In genomic region chr14:77542349-77543239, GRCh38 we compare ENCODE assay signal across 10 cellular contexts. TPM values are rescaled to one million over a fixed set of nuclear protein-coding genes. Genes with fewer than 3 reads are reported as not detected.
DNase-seq lines count a peak whose midpoint lies in the region; ATAC-seq and TF ChIP-seq lines count a peak whose summit lies in the region.
"Had no signal": no experiment of that assay in that cellular context is flagged by ENCODE, and none has a peak within 500 bp of the region (broad histone marks: within the 10 kb centered on the region; RNA-seq: fewer than 3 reads in every experiment).

No MANE protein-coding gene starts in this region.

- H3K4me3 ChIP-seq in left lung = no peak overlapping the region

- H3K27me3 ChIP-seq in left lung = no peaks in the 10 kb centered on the region

- no peaks in the 10 kb centered on the region for H3K9me3 ChIP-seq in left lung

- POLR2A ChIA-PET in activated CD4-positive, alpha-beta memory T cell treated with anti-CD3 and anti-CD28 coated beads for 36 hours (lab: Charles Lee) = no interaction called here
- POLR2A ChIA-PET in activated CD4-positive, alpha-beta T cell treated with anti-CD3 and anti-CD28 coated beads for 36 hours (lab: Charles Lee) = interaction anchor here (0.6 kb wide), 1 partner anchor 77 kb away, joined by 3 read pairs; no protein-coding TSS in a partner anchor

- CTCF ChIA-PET in activated CD4-positive, alpha-beta memory T cell treated with anti-CD3 and anti-CD28 coated beads for 36 hours (lab: Charles Lee) = interaction anchor here (0.6 to 1.0 kb wide), 2 partner anchors 84 to 230 kb away, joined by 4 to 5 read pairs; no protein-coding TSS in a partner anchor
- CTCF ChIA-PET in activated CD4-positive, alpha-beta T cell treated with anti-CD3 and anti-CD28 coated beads for 36 hours (lab: Charles Lee) = interaction anchor here (0.7 to 1.0 kb wide), 2 partner anchors 13 to 18 kb away, joined by 3 read pairs; no protein-coding TSS in a partner anchor

- TF ChIP-seq CTCF in brain (conservative IDR thresholded peaks at IDR 0.05) = no peak
- TF ChIP-seq CTCF in left lung (IDR thresholded peaks at IDR 0.05) = no peak

- peak; percentile 47 for ATAC-seq in left lung
- no peak for ATAC-seq in activated CD4-positive, alpha-beta T cell treated with anti-CD3 and anti-CD28 coated beads for 36 hours
- ATAC-seq in HG02759 (IDR thresholded peaks at IDR 0.05; ENCODE audit: unreplicated experiment) = no peak

- no peak for DNase-seq in left lung
- no peak for DNase-seq in activated CD4-positive, alpha-beta memory T cell treated with anti-CD3 and anti-CD28 coated beads for 36 hours
- DNase-seq in activated CD4-positive, alpha-beta T cell treated with anti-CD3 and anti-CD28 coated beads for 36 hours = no peak
- DNase-seq: activated CD4-positive, alpha-beta T cell treated with anti-CD3 and anti-CD28 coated beads, Interleukin-2, amount 50 U/mL, for 4 hours; NCI-H1436 treated with DMSO at 0.1 percent for 48 hours; stimulated activated CD4-positive, alpha-beta T cell treated with anti-CD3 and anti-CD28 coated beads, Interleukin-15, amount 100 ng/mL, for 24 hours had no signal

- intact Hi-C loops in left lung (cut with DNase I) = no loop called here
- intact Hi-C loops in activated CD4-positive, alpha-beta memory T cell treated with anti-CD3 and anti-CD28 coated beads for 36 hours (cut with micrococcal nuclease) = no loop called here
- intact Hi-C loops in activated CD4-positive, alpha-beta T cell treated with anti-CD3 and anti-CD28 coated beads for 36 hours (cut with DNase I, micrococcal nuclease) = no loop called here

- H3K9me3 Mint-ChIP-seq in IgD-negative memory B cell (no peaks in the 10 kb centered on the region), brain (no peaks in the 10 kb centered on the region)
- no peaks in the 10 kb centered on the region for H3K9me3 Mint-ChIP-seq in activated CD4-positive, alpha-beta memory T cell treated with anti-CD3 and anti-CD28 coated beads for 36 hours
- no peaks in the 10 kb centered on the region for H3K9me3 Mint-ChIP-seq in activated CD4-positive, alpha-beta T cell treated with anti-CD3 and anti-CD28 coated beads for 36 hours (ENCODE audit: low read depth)

- H3K36me3 Mint-ChIP-seq in IgD-negative memory B cell (peaks cover 3% of the 10 kb centered on the region), brain (peaks cover 24% of the 10 kb centered on the region)
- H3K36me3 Mint-ChIP-seq in activated CD4-positive, alpha-beta memory T cell treated with anti-CD3 and anti-CD28 coated beads for 36 hours = peaks cover 9% of the 10 kb centered on the region
- H3K36me3 Mint-ChIP-seq in activated CD4-positive, alpha-beta T cell treated with anti-CD3 and anti-CD28 coated beads for 36 hours (ENCODE audit: low read depth) = peaks cover 10% of the 10 kb centered on the region

- no peaks in the 10 kb centered on the region for H3K27me3 Mint-ChIP-seq in IgD-negative memory B cell
- H3K27me3 Mint-ChIP-seq in brain = no peaks in the 10 kb centered on the region
- no peaks in the 10 kb centered on the region for H3K27me3 Mint-ChIP-seq in activated CD4-positive, alpha-beta memory T cell treated with anti-CD3 and anti-CD28 coated beads for 36 hours
- no peaks in the 10 kb centered on the region for H3K27me3 Mint-ChIP-seq in activated CD4-positive, alpha-beta T cell treated with anti-CD3 and anti-CD28 coated beads for 36 hours

- peaks cover 21 to 33% (median 24%) of the 10 kb centered on the region in 3 donors for H3K4me1 Mint-ChIP-seq in IgD-negative memory B cell
- peaks cover 24% of the 10 kb centered on the region for H3K4me1 Mint-ChIP-seq in brain
- H3K4me1 Mint-ChIP-seq in activated CD4-positive, alpha-beta memory T cell treated with anti-CD3 and anti-CD28 coated beads for 36 hours (ENCODE audit: low read depth) = no peaks in the 10 kb centered on the region
- peaks cover 9% of the 10 kb centered on the region for H3K4me1 Mint-ChIP-seq in activated CD4-positive, alpha-beta T cell treated with anti-CD3 and anti-CD28 coated beads for 36 hours

- H3K27ac ChIP-seq in left lung = peak overlapping the region; percentile 47 to 61
- H3K27ac ChIP-seq in temporal lobe (ENCODE audit: low read depth, low read length) = peak overlapping the region; percentile 81

- H3K4me3 Mint-ChIP-seq in IgD-negative memory B cell = peak overlapping the region in 2 of 4 donors; percentile 1 to 31
- peak overlapping the region in 3 of 5 experiments; percentile 2 to 76 (median 13) for H3K4me3 Mint-ChIP-seq in brain
- H3K4me3 Mint-ChIP-seq in activated CD4-positive, alpha-beta memory T cell treated with anti-CD3 and anti-CD28 coated beads for 36 hours = no peak overlapping the region
- no peak overlapping the region for H3K4me3 Mint-ChIP-seq in activated CD4-positive, alpha-beta T cell treated with anti-CD3 and anti-CD28 coated beads for 36 hours

- peaks cover 0 to 47% of the 10 kb centered on the region in 2 donors for H3K36me3 ChIP-seq in left lung

- peak overlapping the region in 2 of 3 donors; percentile 0 to 88 for H3K27ac Mint-ChIP-seq in IgD-negative memory B cell
- H3K27ac Mint-ChIP-seq in brain = peak overlapping the region in 4 of 5 experiments; percentile 78 to 93 (median 91)
- no peak overlapping the region for H3K27ac Mint-ChIP-seq in activated CD4-positive, alpha-beta memory T cell treated with anti-CD3 and anti-CD28 coated beads for 36 hours
- H3K27ac Mint-ChIP-seq in activated CD4-positive, alpha-beta T cell treated with anti-CD3 and anti-CD28 coated beads for 36 hours = no peak overlapping the region

- peaks cover 0 to 21% of the 10 kb centered on the region in 2 donors for H3K4me1 ChIP-seq in left lung

RNA-seq across cellular contexts. Expression of gene ISM2, which starts 44.0 kb away (rescaled TPM):
- polyA plus RNA-seq in IgD-negative memory B cell = not detected
- 0.24 TPM for polyA plus RNA-seq in brain (ENCODE audit: insufficient read depth, low read depth, low replicate concordance)
- not detected for total RNA-seq in left lung
- 0.49 TPM for total RNA-seq in temporal lobe
- not detected for total RNA-seq in activated CD4-positive, alpha-beta memory T cell treated with anti-CD3 and anti-CD28 coated beads for 36 hours
- total RNA-seq in activated CD4-positive, alpha-beta T cell treated with anti-CD3 and anti-CD28 coated beads for 36 hours = under 1 TPM; 0.41 to 0.53 TPM

Comparison
In these comparisons a context has a peak if more than half of its experiments do, and no peak if none do; other contexts are left out.
1. H3K27ac Mint-ChIP-seq: peak in IgD-negative memory B cell (2 of 3) and brain (4 of 5); none in activated CD4-positive, alpha-beta memory T cell treated with anti-CD3 and anti-CD28 coated beads for 36 hours (single experiment) and activated CD4-positive, alpha-beta T cell treated with anti-CD3 and anti-CD28 coated beads for 36 hours (single experiment).
2. H3K4me3 Mint-ChIP-seq: peak in brain (3 of 5); none in activated CD4-positive, alpha-beta memory T cell treated with anti-CD3 and anti-CD28 coated beads for 36 hours (single experiment) and activated CD4-positive, alpha-beta T cell treated with anti-CD3 and anti-CD28 coated beads for 36 hours (single experiment).